In genomic region chr3:16788440-16789057, GRCh38 we compare ENCODE assay signal across 20 cellular contexts.
DNase-seq lines count a peak whose midpoint lies in the region; ATAC-seq and TF ChIP-seq lines count a peak whose summit lies in the region.
"Had no signal": no experiment of that assay in that cellular context is flagged by ENCODE, and none has a peak within 500 bp of the region (broad histone marks: within the 10 kb centered on the region; RNA-seq: fewer than 3 reads in every experiment).

No MANE protein-coding gene starts in this region.

- no peaks in the 10 kb centered on the region for H3K36me3 Mint-ChIP-seq in memory B cell
- H3K36me3 Mint-ChIP-seq: activated naive CD8-positive, alpha-beta T cell; type B pancreatic cell had no signal

- H3F3A ChIP-seq in MM.1S (ENCODE audit: insufficient read depth, low read length), result no peaks in the 10 kb centered on the region

- H2AFZ ChIP-seq in MM.1S (ENCODE audit: low read length), result no peak overlapping the region

- TF ChIP-seq CTCF in psoas muscle (IDR thresholded peaks at IDR 0.05), result no peak
- no peak for TF ChIP-seq CTCF in MM.1S (IDR thresholded peaks at IDR 0.05; ENCODE audit: low read length)

- H3K9me3 ChIP-seq in psoas muscle, result no peaks in the 10 kb centered on the region
- no peaks in the 10 kb centered on the region for H3K9me3 ChIP-seq in MM.1S (replicated peaks; ENCODE audit: insufficient read depth, low read length)

- no peaks in the 10 kb centered on the region for H3K79me2 ChIP-seq in MM.1S (ENCODE audit: low read length)

- intact Hi-C loops in psoas muscle (cut with DNase I), result no loop called here

- peaks cover 12% of the 10 kb centered on the region for H3K4me1 Mint-ChIP-seq in memory B cell

- H3K27ac Mint-ChIP-seq in memory B cell, result no peak overlapping the region
- H3K27ac Mint-ChIP-seq: activated CD4-positive, alpha-beta memory T cell treated with anti-CD3 and anti-CD28 coated beads, Interleukin-2, amount 10 ng/mL, durations not matched to agents 7 days and 5 days; activated naive CD8-positive, alpha-beta T cell; activated T-cell treated with anti-CD3 and anti-CD28 coated beads, Interleukin-2, amount 50 U/mL, for 24 hours; dendritic cell treated with granulocyte-macrophage colony-stimulating factor and Interleukin-4, amounts not matched to agents 40 ng/mL and 50 ng/mL, for 4 days; HFFc6; type B pancreatic cell had no signal

- H3K9ac ChIP-seq in MM.1S (ENCODE audit: low read length), result no peak overlapping the region

- no peaks in the 10 kb centered on the region for H3K36me3 ChIP-seq in psoas muscle (ENCODE audit: insufficient read depth in 1 of 2, low read depth in 1 of 2)
- H3K36me3 ChIP-seq in MM.1S (replicated peaks; ENCODE audit: insufficient read depth, low read length), result no peaks in the 10 kb centered on the region
- H3K36me3 ChIP-seq: brain microvascular endothelial cell, WERI-Rb-1 had no signal

- no peaks in the 10 kb centered on the region for H3K9me2 ChIP-seq in MM.1S (replicated peaks; ENCODE audit: insufficient read depth, low read length)

- H3K9me3 Mint-ChIP-seq in memory B cell, result no peaks in the 10 kb centered on the region
- H3K9me3 Mint-ChIP-seq: activated T-cell treated with anti-CD3 and anti-CD28 coated beads, Interleukin-2, amount 50 U/mL, for 24 hours; dendritic cell treated with granulocyte-macrophage colony-stimulating factor and Interleukin-4, amounts not matched to agents 40 ng/mL and 50 ng/mL, for 4 days; HFFc6; type B pancreatic cell had no signal

- ATAC-seq in memory B cell (ENCODE audit: low read depth) (peak; percentile 93), psoas muscle (no peak), HG02642 (IDR thresholded peaks at IDR 0.05; ENCODE audit: poor library complexity, unreplicated experiment) (no peak)

- H3K4me3 ChIP-seq in psoas muscle, result no peak overlapping the region
- no peak overlapping the region for H3K4me3 ChIP-seq in MM.1S (ENCODE audit: low read length)

- no peak overlapping the region for H3K4me2 ChIP-seq in MM.1S (ENCODE audit: low read depth, low read length)

- DNase-seq in GF-D8 (lab: John Stamatoyannopoulos, UW) (peak; percentile 28), Kasumi-1 (lab: John Stamatoyannopoulos, UW) (peak; percentile 87 to 92), SKM-1 treated with dmso at 0.1 percent for 144 hours (lab: John Stamatoyannopoulos, UW; ENCODE audit: unreplicated experiment) (peak; percentile 88), memory B cell (ENCODE audit: low spot score in 2 of 2) (peak in 1 of 2 donors; percentile 29), psoas muscle (no peak), MM.1S (no peak)
- DNase-seq in central memory CD4-positive, alpha-beta T cell, result no peak
- DNase-seq: activated CD4-positive, alpha-beta memory T cell treated with anti-CD3 and anti-CD28 coated beads, Interleukin-2, amount 10 ng/mL, durations not matched to agents 7 days and 5 days; activated T-cell treated with anti-CD3 and anti-CD28 coated beads, Interleukin-2, amount 50 U/mL, for 24 hours; brain microvascular endothelial cell; erythroblast; HFFc6; mammary epithelial cell; NCI-H187 treated with DMSO at 0.1 percent for 48 hours; stimulated activated naive CD4-positive, alpha-beta T cell; WERI-Rb-1 had no signal

- 90 to 94% (median 91%) methylated on average over 6 of the region's 6 CpGs for WGBS in psoas muscle, 3 donors

- H3K27me3 ChIP-seq in psoas muscle (ENCODE audit: insufficient read depth in 3 of 3, low read length in 2 of 3) (no peaks in the 10 kb centered on the region), MM.1S (replicated peaks; ENCODE audit: insufficient read depth, low read length) (no peaks in the 10 kb centered on the region)
- H3K27me3 ChIP-seq: brain microvascular endothelial cell had no signal

- H3K27me3 Mint-ChIP-seq in memory B cell, result peaks cover 7% of the 10 kb centered on the region
- H3K27me3 Mint-ChIP-seq: activated naive CD8-positive, alpha-beta T cell; activated T-cell treated with anti-CD3 and anti-CD28 coated beads, Interleukin-2, amount 50 U/mL, for 24 hours; dendritic cell treated with granulocyte-macrophage colony-stimulating factor and Interleukin-4, amounts not matched to agents 40 ng/mL and 50 ng/mL, for 4 days had no signal

- H3K27ac ChIP-seq in psoas muscle, result no peak overlapping the region
- H3K27ac ChIP-seq in MM.1S (ENCODE audit: low read length), result no peak overlapping the region
- H3K27ac ChIP-seq: brain microvascular endothelial cell, WERI-Rb-1 had no signal

- H3K4me1 ChIP-seq in psoas muscle (peaks cover 8% of the 10 kb centered on the region), MM.1S (ENCODE audit: low read length) (no peaks in the 10 kb centered on the region)

- H3K4me3 Mint-ChIP-seq in memory B cell, result no peak overlapping the region
- H3K4me3 Mint-ChIP-seq: activated CD4-positive, alpha-beta memory T cell treated with anti-CD3 and anti-CD28 coated beads, Interleukin-2, amount 10 ng/mL, durations not matched to agents 7 days and 5 days; activated naive CD8-positive, alpha-beta T cell; activated T-cell treated with anti-CD3 and anti-CD28 coated beads, Interleukin-2, amount 50 U/mL, for 24 hours; dendritic cell treated with granulocyte-macrophage colony-stimulating factor and Interleukin-4, amounts not matched to agents 40 ng/mL and 50 ng/mL, for 4 days; HFFc6; type B pancreatic cell had no signal

- H4K20me1 ChIP-seq in MM.1S (ENCODE audit: insufficient read depth, low read length), result no peaks in the 10 kb centered on the region

Comparison
In these comparisons a context has a peak if more than half of its experiments do, and no peak if none do; other contexts are left out.
1. DNase-seq: peak in GF-D8 (single experiment), Kasumi-1 (2 of 2) and SKM-1 treated with dmso at 0.1 percent for 144 hours (single experiment); none in central memory CD4-positive, alpha-beta T cell (single experiment), psoas muscle (0 of 2) and MM.1S (single experiment).